ENCODE assay signal across 8 cellular contexts in the genomic region with DNA sequence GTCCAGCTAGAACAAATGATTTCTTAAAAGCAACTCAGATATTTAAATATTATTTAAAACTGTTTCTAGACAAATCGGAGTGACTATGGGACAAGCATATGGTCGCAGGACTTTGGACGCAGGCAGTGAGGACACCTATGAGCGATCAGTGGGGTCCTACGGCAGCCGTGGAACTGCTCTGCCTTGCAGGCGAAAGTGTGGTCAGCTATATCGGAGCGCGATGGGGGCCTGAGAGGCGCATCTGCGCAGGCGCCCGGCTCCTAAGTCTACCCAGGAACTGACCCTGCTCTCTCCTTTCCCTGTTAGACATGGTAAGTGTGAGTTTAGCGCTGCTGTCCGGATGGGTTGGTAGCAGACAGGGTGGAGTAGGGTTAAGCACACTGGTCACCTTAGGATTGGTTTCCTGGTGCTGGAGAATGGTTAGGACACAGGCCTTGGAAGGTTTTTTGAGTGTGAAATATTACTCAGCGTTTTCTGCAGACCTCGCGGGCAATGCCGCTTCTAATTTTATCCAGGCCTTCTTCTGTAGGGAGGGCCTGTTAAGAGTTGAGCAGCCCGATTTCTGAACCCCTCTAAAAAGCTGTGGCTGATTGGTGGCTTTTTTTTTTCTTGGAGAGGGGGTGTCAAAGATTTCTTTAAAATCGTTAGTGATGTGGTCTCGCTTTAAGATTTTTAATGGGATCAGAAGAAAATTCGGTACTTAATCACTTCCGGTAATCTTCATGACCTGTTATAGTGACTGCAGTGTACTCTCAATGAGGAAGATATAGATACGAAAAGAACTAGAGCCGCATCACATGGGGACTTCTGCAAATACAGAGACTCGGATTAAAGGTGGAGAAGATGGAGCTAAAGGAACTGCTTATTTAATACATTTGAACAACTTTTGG. TPM values are rescaled to one million over a fixed set of nuclear protein-coding genes. Genes with fewer than 3 reads are reported as not detected.
DNase-seq lines count a peak whose midpoint lies in the region; ATAC-seq lines count a peak whose summit lies in the region.

A gene (plus strand): TSS at position 293 of the 890 bp plus-strand sequence. CDS start 16 bp downstream, at position 309.

- H3K4me1 Mint-ChIP-seq in effector memory CD8-positive, alpha-beta T cell (ENCODE audit: low read depth in 2 of 2), result peaks cover 34 to 60% of the 10 kb centered on the region in 2 donors

- H3K36me3 Mint-ChIP-seq in effector memory CD8-positive, alpha-beta T cell (ENCODE audit: insufficient read depth), result peaks cover 59% of the 10 kb centered on the region

- ATAC-seq in GM21360 (IDR thresholded peaks at IDR 0.05; ENCODE audit: unreplicated experiment), result peak; percentile 65
- peak; percentile 84 for ATAC-seq in effector memory CD8-positive, alpha-beta T cell (replicated peaks)

- peak within 1 kb of the TSS; percentile 90 to 97 for H3K4me3 Mint-ChIP-seq in effector memory CD8-positive, alpha-beta T cell

- H3K9me3 Mint-ChIP-seq in effector memory CD8-positive, alpha-beta T cell, result no peaks in the 10 kb centered on the region

- peak within 1 kb of the TSS; percentile 96 for H3K27ac Mint-ChIP-seq in effector memory CD8-positive, alpha-beta T cell

- DNase-seq in COLO668 (lab: John Stamatoyannopoulos, UW; ENCODE audit: unreplicated experiment) (peak; percentile 99), HT1080 (ENCODE audit: low read depth) (peak; percentile 92), NOMO-1 treated with DMSO at 0.1 percent for 48 hours (lab: John Stamatoyannopoulos, UW; ENCODE audit: unreplicated experiment) (peak; percentile 98), medulla oblongata (ENCODE audit: extremely low spot score) (peak; percentile 96)
- DNase-seq in activated CD8-positive, alpha-beta memory T cell treated with anti-CD3 and anti-CD28 coated beads for 4 hours (ENCODE audit: low read depth in 2 of 2), result peak; percentile 87 to 88
- peak; percentile 91 to 96 (median 94) for DNase-seq in effector memory CD8-positive, alpha-beta T cell
- DNase-seq in stimulated activated CD8-positive, alpha-beta memory T cell treated with anti-CD3 and anti-CD28 coated beads, Interleukin-12 subunit alpha, Interleukin-12 subunit beta, amount 100 ng/mL, for 1 hour (ENCODE audit: low read depth), result peak; percentile 88

- H3K27me3 Mint-ChIP-seq in effector memory CD8-positive, alpha-beta T cell, result no peaks in the 10 kb centered on the region

RNA-seq across cellular contexts. Expression of the gene that starts here (rescaled TPM):
- total RNA-seq in HT1080 (2014; rRNA removed; shearing (Covaris generic)), result 135 and 136 TPM in 2 replicates
- 169 and 173 TPM in 2 replicates for polyA plus RNA-seq in HT1080 (2015; cell fraction: cytosol; rRNA removed)
- polyA plus RNA-seq in HT1080 (2015; cell fraction: nucleus; rRNA removed), result 623 and 723 TPM in 2 replicates

Comparison
In these comparisons a context has a peak if more than half of its experiments do, and no peak if none do; other contexts are left out.
1. Peak in every context shown above with its lines: DNase-seq and ATAC-seq.